ENCODE assay signal across 22 cellular contexts in genomic region chr13:29379281-29379680, GRCh38.
DNase-seq lines count a peak whose midpoint lies in the region; ATAC-seq, FAIRE-seq and TF ChIP-seq lines count a peak whose summit lies in the region.
"Had no signal": no experiment of that assay in that cellular context is flagged by ENCODE, and none has a peak within 500 bp of the region (broad histone marks: within the 10 kb centered on the region; RNA-seq: fewer than 3 reads in every experiment).

No MANE protein-coding gene starts in this region.

- H2BK15ac ChIP-seq in H1 (ENCODE audit: low read length) = no peak overlapping the region

- DNase-seq in SK-N-SH (no peak), Karpas-422 (peak; percentile 46), H1 (ENCODE audit: low read depth in 1 of 2, low spot score in 2 of 2) (no peak), natural killer cell (no peak), putamen (ENCODE audit: low spot score) (no peak)
- DNase-seq: CD4-positive, alpha-beta T cell; KBM-7; MG63; NCI-H2029; NCI-H446; NCI-H524 treated with DMSO at 0.1 percent for 48 hours; NCI-H774; Right ventricle myocardium superior; RPMI8226 had no signal

- H3K4me1 ChIP-seq in SK-N-SH (ENCODE audit: control insufficient read depth in 1 of 2, insufficient read depth in 2 of 2, low read depth in 1 of 2, low read length in 1 of 2) = peaks cover 0 to 8% of the 10 kb centered on the region in 2 experiments; a peak in 2 of 4 replicates
- H3K4me1 ChIP-seq in Karpas-422 (ENCODE audit: low read length) = no peaks in the 10 kb centered on the region
- no peaks in the 10 kb centered on the region for H3K4me1 ChIP-seq in H1 (replicated peaks in 1 of 4; ENCODE audit: control insufficient read depth in 3 of 4, insufficient read depth in 4 of 4, low read length in 3 of 4)
- H3K4me1 ChIP-seq in subcutaneous abdominal adipose tissue (ENCODE audit: control insufficient read depth in 5 of 5, insufficient read depth in 5 of 5, low read length in 5 of 5) = peaks cover 0 to 12% (median 4%) of the 10 kb centered on the region in 5 donors
- H3K4me1 ChIP-seq: SJSA1 had no signal

- no peak for TF ChIP-seq EP300 in SK-N-SH (IDR thresholded peaks at IDR 0.05; ENCODE audit: borderline replicate concordance in 1 of 2, low read depth in 1 of 2, low read length in 1 of 2)
- TF ChIP-seq EP300 in H1 (IDR thresholded peaks at IDR 0.05; ENCODE audit: borderline replicate concordance in 1 of 2, low read depth in 2 of 2, low read length in 2 of 2) = no peak

- H3K4me2 ChIP-seq in SK-N-SH (no peak overlapping the region), Karpas-422 (ENCODE audit: low read depth, low read length, poor library complexity, severe bottlenecking) (no peak overlapping the region), H1 (ENCODE audit: insufficient read depth in 1 of 2, low read depth in 2 of 2, low read length in 2 of 2) (no peak overlapping the region)
- H3K4me2 ChIP-seq: BLaER1 treated with 17β-estradiol and CSF1 and Interleukin-3, amounts not matched to agents 10 nM and 100 nM had no signal

- no peak overlapping the region for H4K8ac ChIP-seq in H1 (ENCODE audit: extremely low read depth, insufficient read depth, low read length)

- no peaks in the 10 kb centered on the region for H3K27me3 Mint-ChIP-seq in natural killer cell (ENCODE audit: low read depth in 2 of 2)

- no peaks in the 10 kb centered on the region for H3F3A ChIP-seq in SK-N-SH (replicated peaks; ENCODE audit: insufficient read depth)

- no peak overlapping the region for H2BK120ac ChIP-seq in H1 (replicated peaks; ENCODE audit: low read depth, low read length)

- WGBS in SK-N-SH (ENCODE audit: low lambda C conversion rate) = 1% methylated on average over 4 of the region's 4 CpGs
- 92% methylated on average over 4 of the region's 4 CpGs; no CpG with 5 or more reads in 1 of the 2 experiments for WGBS in H1 (ENCODE audit: extremely low coverage in 1 of 2, insufficient coverage in 1 of 2, insufficient read length in 1 of 2, insufficient replicate concordance in 2 of 2, low coverage in 1 of 2, low lambda C conversion rate in 2 of 2, missing lambda C conversion rate in 1 of 2), 2 experiments

- no peak for TF ChIP-seq POLR2A in H1 (IDR thresholded peaks at IDR 0.05; ENCODE audit: control extremely low read depth in 1 of 2, low read depth in 2 of 2, low read length in 2 of 2)

- no peak overlapping the region for H3K4ac ChIP-seq in H1 (replicated peaks; ENCODE audit: insufficient read length, low read depth, low read length)

- no peak overlapping the region for H3K23ac ChIP-seq in H1 (ENCODE audit: insufficient read length)

- no peaks in the 10 kb centered on the region for H3K23me2 ChIP-seq in H1 (ENCODE audit: low read depth, low read length)

- CTCF ChIA-PET in SK-N-SH (lab: Yijun Ruan, JAX) = interaction anchor here (1.0 to 3.3 kb wide), 2 partner anchors 9 to 93 kb away, joined by 3 to 17 read pairs; no protein-coding TSS in a partner anchor
- CTCF ChIA-PET in H1 (lab: Charles Lee; ENCODE audit: partially characterized antibody) = interaction anchor here (0.6 to 1.9 kb wide), 2 partner anchors 14 to 1981 kb away, joined by 3 to 7 read pairs; no protein-coding TSS in a partner anchor

- intact Hi-C loops in natural killer cell (cut with micrococcal nuclease) = no loop called here

- H3K36me3 ChIP-seq in SK-N-SH (replicated peaks in 1 of 2; ENCODE audit: control insufficient read depth in 1 of 2, insufficient read depth in 2 of 2, low read length in 1 of 2) = no peaks in the 10 kb centered on the region
- H3K36me3 ChIP-seq in Karpas-422 (ENCODE audit: insufficient read depth, low read length) = no peaks in the 10 kb centered on the region
- no peaks in the 10 kb centered on the region for H3K36me3 ChIP-seq in H1 (ENCODE audit: control insufficient read depth in 2 of 4, insufficient read depth in 4 of 4, low read length in 3 of 4)
- no peaks in the 10 kb centered on the region for H3K36me3 ChIP-seq in subcutaneous abdominal adipose tissue (ENCODE audit: control insufficient read depth in 5 of 5, insufficient read depth in 5 of 5, low read length in 5 of 5)
- H3K36me3 ChIP-seq: BLaER1 treated with 17β-estradiol and CSF1 and Interleukin-3, amounts not matched to agents 10 nM and 100 nM; MG63; SJSA1 had no signal

- H4K5ac ChIP-seq in H1 (ENCODE audit: insufficient read length, low read depth, low read length) = no peak overlapping the region

- no peak overlapping the region for H3K4me3 ChIP-seq in SK-N-SH (ENCODE audit: low read depth in 2 of 2, low read length in 1 of 2)
- H3K4me3 ChIP-seq in Karpas-422 (ENCODE audit: low read length) = no peak overlapping the region
- no peak overlapping the region for H3K4me3 ChIP-seq in H1 (ENCODE audit: extremely low read depth in 1 of 4, insufficient read depth in 2 of 4, low read depth in 3 of 4, low read length in 4 of 4)
- no peak overlapping the region for H3K4me3 ChIP-seq in subcutaneous abdominal adipose tissue (ENCODE audit: low read depth in 1 of 5, low read length in 5 of 5)
- H3K4me3 ChIP-seq: BLaER1 treated with 17β-estradiol and CSF1 and Interleukin-3, amounts not matched to agents 10 nM and 100 nM; GM12878; MG63; SJSA1 had no signal

- H2AFZ ChIP-seq in SK-N-SH (ENCODE audit: low read depth) = no peak overlapping the region
- H2AFZ ChIP-seq in Karpas-422 (ENCODE audit: low read length) = no peak overlapping the region
- no peak overlapping the region for H2AFZ ChIP-seq in H1 (ENCODE audit: low read length)

- no peak for TF ChIP-seq RAD21 in SK-N-SH (IDR thresholded peaks at IDR 0.05; ENCODE audit: low read length)
- TF ChIP-seq RAD21 in H1 (IDR thresholded peaks at IDR 0.05 in 1 of 2, conservative IDR thresholded peaks at IDR 0.05 in 1 of 2; ENCODE audit: low read depth in 2 of 2, low read length in 2 of 2) = peak in 1 of 2 experiments; percentile 3; a peak in 1 of 4 replicates

- H3K27ac ChIP-seq in SK-N-SH (ENCODE audit: low read depth in 2 of 2, low read length in 1 of 2) = no peak overlapping the region
- no peak overlapping the region for H3K27ac ChIP-seq in Karpas-422 (ENCODE audit: low read length)
- no peak overlapping the region for H3K27ac ChIP-seq in H1 (ENCODE audit: low read depth, low read length)
- H3K27ac ChIP-seq in subcutaneous abdominal adipose tissue (ENCODE audit: low read depth, low read length) = peak overlapping the region; percentile 21
- H3K27ac ChIP-seq: BLaER1 treated with 17β-estradiol and CSF1 and Interleukin-3, amounts not matched to agents 10 nM and 100 nM; SJSA1 had no signal

- H4K91ac ChIP-seq in H1 (replicated peaks; ENCODE audit: insufficient read length, low read length) = no peak overlapping the region

- no peak overlapping the region for H2AK5ac ChIP-seq in H1 (ENCODE audit: low read depth, low read length)

- H3K9ac ChIP-seq in SK-N-SH (no peak overlapping the region), Karpas-422 (ENCODE audit: low read length) (no peak overlapping the region), H1 (replicated peaks in 1 of 4; ENCODE audit: extremely low read depth in 1 of 4, low read depth in 3 of 4, low read length in 3 of 4) (no peak overlapping the region), subcutaneous abdominal adipose tissue (ENCODE audit: low read length in 5 of 5) (no peak overlapping the region)
- H3K9ac ChIP-seq: BLaER1 treated with 17β-estradiol and CSF1 and Interleukin-3, amounts not matched to agents 10 nM and 100 nM had no signal

- ATAC-seq in SK-N-SH treated with all-trans-retinoic acid at 6 μM for 48 hours (0 out of 3 replicates have a peak, but pooled peaks have one; percentile 38), esophagus mucosa (no peak), natural killer cell (no peak)
- ATAC-seq: GM12878 had no signal

- no peaks in the 10 kb centered on the region for H3K9me2 ChIP-seq in SK-N-SH
- H3K9me2 ChIP-seq in Karpas-422 (replicated peaks; ENCODE audit: insufficient read depth, low read length) = no peaks in the 10 kb centered on the region

- no peaks in the 10 kb centered on the region for H3K79me2 ChIP-seq in SK-N-SH (ENCODE audit: insufficient read depth)
- H3K79me2 ChIP-seq in Karpas-422 (ENCODE audit: low read length) = no peaks in the 10 kb centered on the region
- no peaks in the 10 kb centered on the region for H3K79me2 ChIP-seq in H1 (ENCODE audit: control insufficient read depth in 1 of 2, insufficient read depth in 2 of 2, low read length in 2 of 2)

- H2BK12ac ChIP-seq in H1 (ENCODE audit: low read depth, low read length) = no peak overlapping the region

- TF ChIP-seq CTCF in SK-N-SH (IDR thresholded peaks at IDR 0.05) (no peak), H1 (IDR thresholded peaks at IDR 0.05; ENCODE audit: control extremely low read depth in 1 of 3, insufficient read depth in 1 of 3, low read depth in 1 of 3, low read length in 3 of 3) (peak; percentile 15 to 52 (median 51); a peak in 3 of 4 replicates), natural killer cell (IDR thresholded peaks at IDR 0.05) (no peak)

- no peak overlapping the region for H2BK20ac ChIP-seq in H1 (ENCODE audit: low read length)

- no peak for FAIRE-seq in H1 (lab: Jason Lieb, UNC)
- FAIRE-seq: D721Med, G401.6, GM12878 had no signal

- H3K14ac ChIP-seq in H1 (ENCODE audit: insufficient read length) = no peak overlapping the region

- POLR2A ChIA-PET in SK-N-SH (lab: Yijun Ruan, JAX) = no interaction called here
- POLR2A ChIA-PET in H1 (lab: Charles Lee; ENCODE audit: partially characterized antibody) = no interaction called here

- 0 out of 2 replicates have a peak, but pooled peaks cover 2% of the 10 kb centered on the region for H3K9me3 ChIP-seq in SK-N-SH
- H3K9me3 ChIP-seq in Karpas-422 (ENCODE audit: low read length) = no peaks in the 10 kb centered on the region
- H3K9me3 ChIP-seq in H1 (ENCODE audit: insufficient read depth in 2 of 2, low read depth in 1 of 2, low read length in 1 of 2) = no peaks in the 10 kb centered on the region
- H3K9me3 ChIP-seq in subcutaneous abdominal adipose tissue (ENCODE audit: control insufficient read depth in 5 of 5, low read length in 5 of 5) = peaks cover 0 to 5% (median 0%) of the 10 kb centered on the region in 5 donors
- H3K9me3 ChIP-seq: SJSA1 had no signal

- no peaks in the 10 kb centered on the region for H3K36me3 Mint-ChIP-seq in natural killer cell

- H3K4me3 Mint-ChIP-seq in natural killer cell = no peak overlapping the region
- H3K4me3 Mint-ChIP-seq: CD4-positive, alpha-beta T cell had no signal

- H3K18ac ChIP-seq in H1 (ENCODE audit: extremely low read depth, low read length) = no peak overlapping the region

- no peak overlapping the region for H2BK5ac ChIP-seq in H1 (ENCODE audit: low read depth, low read length)

- H3K9me3 Mint-ChIP-seq in natural killer cell = peaks cover 2 to 3% of the 10 kb centered on the region in 2 donors

- no peaks in the 10 kb centered on the region for H3K4me1 Mint-ChIP-seq in natural killer cell

- H3K27ac Mint-ChIP-seq in natural killer cell = no peak overlapping the region
- H3K27ac Mint-ChIP-seq: CD4-positive, alpha-beta T cell had no signal

- H3K27me3 ChIP-seq in SK-N-SH (ENCODE audit: insufficient read depth) (no peaks in the 10 kb centered on the region; the same call in 1 of the 2 replicates), Karpas-422 (ENCODE audit: low read length) (no peaks in the 10 kb centered on the region), H1 (replicated peaks in 1 of 4; ENCODE audit: control insufficient read depth in 3 of 4, extremely low read depth in 1 of 4, insufficient read depth in 3 of 4, low read length in 3 of 4) (no peaks in the 10 kb centered on the region), subcutaneous abdominal adipose tissue (ENCODE audit: control insufficient read depth in 5 of 5, insufficient read depth in 4 of 5, low read length in 5 of 5) (no peaks in the 10 kb centered on the region)
- H3K27me3 ChIP-seq: BLaER1 treated with 17β-estradiol and CSF1 and Interleukin-3, amounts not matched to agents 10 nM and 100 nM; SJSA1 had no signal

- no peak overlapping the region for H3K56ac ChIP-seq in H1 (replicated peaks; ENCODE audit: insufficient read length, low read depth, low read length)

- H4K20me1 ChIP-seq in SK-N-SH (ENCODE audit: insufficient read depth) (no peaks in the 10 kb centered on the region), Karpas-422 (ENCODE audit: insufficient read depth, low read depth, low read length) (no peaks in the 10 kb centered on the region), H1 (replicated peaks in 1 of 2; ENCODE audit: control insufficient read depth in 1 of 2, insufficient read depth in 2 of 2, low read length in 2 of 2) (no peaks in the 10 kb centered on the region)
- H4K20me1 ChIP-seq: BLaER1 treated with 17β-estradiol and CSF1 and Interleukin-3, amounts not matched to agents 10 nM and 100 nM had no signal

- H3K79me1 ChIP-seq in H1 (ENCODE audit: low read depth, low read length) = no peaks in the 10 kb centered on the region

Comparison
In these comparisons a context has a peak if more than half of its experiments do, and no peak if none do; other contexts are left out.
1. CTCF ChIP-seq: peak in H1 (3 of 3); none in SK-N-SH (single experiment) and natural killer cell (single experiment).